ENCODE assay signal across 10 cellular contexts in genomic region chr1:180743868-180744267, GRCh38.
"Had no signal": no experiment of that assay in that cellular context is flagged by ENCODE, and none has a peak within 500 bp of the region (broad histone marks: within the 10 kb centered on the region; RNA-seq: fewer than 3 reads in every experiment).

No MANE protein-coding gene starts in this region.

- H3K27ac ChIP-seq: KMS-11 had no signal

- FAIRE-seq: H1, H54, HTR-8/SVneo had no signal

- H2AFZ ChIP-seq: GM23338 had no signal

- ATAC-seq: GM23338 had no signal

- H3K4me3 ChIP-seq: GM23338 had no signal

- DNase-seq: H9, HCEC 1CT, HFFc6, IMR-90, KBM-7 had no signal

- H3K4me2 ChIP-seq: GM23338, KMS-11 had no signal

- H3K9ac ChIP-seq: KMS-11 had no signal
